ENCODE assay signal across 33 cellular contexts in the genomic region with DNA sequence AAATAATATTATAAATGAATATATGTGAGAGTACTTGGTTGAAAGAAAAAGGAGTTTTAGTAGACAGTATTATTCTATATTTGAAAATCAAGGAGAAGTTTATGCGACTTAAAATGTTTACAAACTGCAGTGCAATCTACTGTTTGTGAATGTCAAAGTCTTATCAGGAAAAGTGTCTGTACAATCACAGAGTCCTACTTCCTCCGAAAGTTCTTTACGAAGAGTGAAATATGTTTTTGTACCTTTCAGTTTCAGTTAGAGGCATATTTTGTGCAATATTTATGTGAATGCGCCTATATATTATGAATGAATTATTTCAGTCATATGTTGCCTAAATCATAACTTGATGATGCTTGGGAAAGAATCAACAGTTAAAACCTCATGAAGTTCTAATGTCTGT. TPM values are rescaled to one million over a fixed set of nuclear protein-coding genes. Genes with fewer than 3 reads are reported as not detected.
"Had no signal": no experiment of that assay in that cellular context is flagged by ENCODE, and none has a peak within 500 bp of the region (broad histone marks: within the 10 kb centered on the region; RNA-seq: fewer than 3 reads in every experiment).

No MANE protein-coding gene starts in this region.

- H3K27me3 Mint-ChIP-seq: activated naive CD8-positive, alpha-beta T cell; central memory CD8-positive, alpha-beta T cell had no signal

- H3K4me3 ChIP-seq: cardiac muscle cell, PC-9 had no signal

- H3K36me3 Mint-ChIP-seq: activated CD8-positive, alpha-beta memory T cell treated with anti-CD3 and anti-CD28 coated beads, Interleukin-2, amount 10 ng/mL, durations not matched to agents 7 days and 5 days; activated naive CD4-positive, alpha-beta T cell treated with anti-CD3 and anti-CD28 coated beads, Interleukin-2, amount 10 ng/mL, durations not matched to agents 7 days and 5 days; activated naive CD8-positive, alpha-beta T cell had no signal

- H3K36me3 ChIP-seq: cardiac muscle cell had no signal

- H3K27ac Mint-ChIP-seq: activated B cell treated with CpG ODN at 0.5 μM for 24 hours; activated CD4-positive, alpha-beta memory T cell treated with anti-CD3 and anti-CD28 coated beads, Interleukin-2, amount 10 ng/mL, durations not matched to agents 7 days and 5 days; activated CD8-positive, alpha-beta memory T cell treated with anti-CD3 and anti-CD28 coated beads, Interleukin-2, amount 10 ng/mL, durations not matched to agents 7 days and 5 days; activated naive CD4-positive, alpha-beta T cell treated with anti-CD3 and anti-CD28 coated beads, Interleukin-2, amount 10 ng/mL, durations not matched to agents 7 days and 5 days; activated naive CD8-positive, alpha-beta T cell; activated naive CD8-positive, alpha-beta T cell treated with anti-CD3 and anti-CD28 coated beads, Interleukin-2, amount 50 U/mL, for 24 hours had no signal

- H3K9ac ChIP-seq: KMS-11 had no signal

- H3K9me3 Mint-ChIP-seq: activated B cell treated with CpG ODN at 0.5 μM for 24 hours; activated CD4-positive, alpha-beta memory T cell treated with anti-CD3 and anti-CD28 coated beads, Interleukin-2, amount 10 ng/mL, durations not matched to agents 7 days and 5 days; activated naive CD4-positive, alpha-beta T cell treated with anti-CD3 and anti-CD28 coated beads, Interleukin-2, amount 10 ng/mL, durations not matched to agents 7 days and 5 days; activated naive CD8-positive, alpha-beta T cell treated with anti-CD3 and anti-CD28 coated beads, Interleukin-2, amount 50 U/mL, for 24 hours; central memory CD8-positive, alpha-beta T cell had no signal

- H3K4me3 Mint-ChIP-seq: activated B cell treated with CpG ODN at 0.5 μM for 24 hours; activated CD4-positive, alpha-beta memory T cell treated with anti-CD3 and anti-CD28 coated beads, Interleukin-2, amount 10 ng/mL, durations not matched to agents 7 days and 5 days; activated CD8-positive, alpha-beta memory T cell treated with anti-CD3 and anti-CD28 coated beads, Interleukin-2, amount 10 ng/mL, durations not matched to agents 7 days and 5 days; activated naive CD4-positive, alpha-beta T cell treated with anti-CD3 and anti-CD28 coated beads, Interleukin-2, amount 10 ng/mL, durations not matched to agents 7 days and 5 days; activated naive CD8-positive, alpha-beta T cell; activated naive CD8-positive, alpha-beta T cell treated with anti-CD3 and anti-CD28 coated beads, Interleukin-2, amount 50 U/mL, for 24 hours; central memory CD8-positive, alpha-beta T cell had no signal

- H3K27me3 ChIP-seq: cardiac muscle cell had no signal

- H3K27ac ChIP-seq: cardiac muscle cell, KMS-11, PC-9, RWPE1, VCaP had no signal

- DNase-seq: activated B cell treated with CpG ODN at 0.5 μM for 24 hours; activated CD4-positive, alpha-beta memory T cell treated with anti-CD3 and anti-CD28 coated beads, Interleukin-2, amount 10 ng/mL, durations not matched to agents 7 days and 5 days; activated CD4-positive, alpha-beta T cell treated with anti-CD3 and anti-CD28 coated beads for 48 hours; activated CD4-positive, CD25-positive, alpha-beta regulatory T cell treated with anti-CD3 and anti-CD28 coated beads, Interleukin-2, amount 50 U/mL, for 72 hours; activated CD8-positive, alpha-beta memory T cell treated with anti-CD3 and anti-CD28 coated beads for 24 hours; activated CD8-positive, alpha-beta memory T cell treated with anti-CD3 and anti-CD28 coated beads, Interleukin-2, amount 10 ng/mL, durations not matched to agents 7 days and 5 days; activated CD8-positive, alpha-beta memory T cell treated with anti-CD3 and anti-CD28 coated beads, Interleukin-2, amount 50 U/mL, for 48 hours; activated effector memory CD4-positive, alpha-beta T cell treated with Interleukin-2 at 50 U/mL for 16 hours; activated naive CD4-positive, alpha-beta T cell treated with anti-CD3 and anti-CD28 coated beads, Interleukin-2, amount 10 ng/mL, durations not matched to agents 7 days and 5 days; activated naive CD8-positive, alpha-beta T cell treated with anti-CD3 and anti-CD28 coated beads, Interleukin-2, amount 50 U/mL, for 24 hours; activated T-cell treated with anti-CD3 and anti-CD28 coated beads, Interleukin-2, amount 50 U/mL, for 48 hours; amniotic stem cell; aorta; NCI-H1105 treated with DMSO at 0.1 percent for 48 hours; NCI-H1436; NCI-H1694; NCI-H1930; NCI-H2081 treated with DMSO at 0.1 percent for 48 hours; NCI-H345; NCI-H524 treated with DMSO at 0.1 percent for 48 hours; NK-92 treated with Interleukin-12 subunit alpha and Interleukin-12 subunit beta, amount 100 ng/mL, for 24 hours; PC-9; SW 1271; T-helper 1 cell; T-helper 9 cell had no signal

- ATAC-seq: activated CD8-positive, alpha-beta memory T cell treated with anti-CD3 and anti-CD28 coated beads, Interleukin-2, amount 10 ng/mL, durations not matched to agents 7 days and 5 days; activated naive CD8-positive, alpha-beta T cell treated with anti-CD3 and anti-CD28 coated beads, Interleukin-2, amount 50 U/mL, for 24 hours; Right ventricle myocardium inferior had no signal

RNA-seq across cellular contexts. Expression of a gene that starts 47.6 kb away (rescaled TPM):
- total RNA-seq: aorta, LHCN-M2, Right ventricle myocardium inferior had no signal
- polyA plus RNA-seq: aorta had no signal
